23 cellular contexts compared by ENCODE assay signal in the genomic region with DNA sequence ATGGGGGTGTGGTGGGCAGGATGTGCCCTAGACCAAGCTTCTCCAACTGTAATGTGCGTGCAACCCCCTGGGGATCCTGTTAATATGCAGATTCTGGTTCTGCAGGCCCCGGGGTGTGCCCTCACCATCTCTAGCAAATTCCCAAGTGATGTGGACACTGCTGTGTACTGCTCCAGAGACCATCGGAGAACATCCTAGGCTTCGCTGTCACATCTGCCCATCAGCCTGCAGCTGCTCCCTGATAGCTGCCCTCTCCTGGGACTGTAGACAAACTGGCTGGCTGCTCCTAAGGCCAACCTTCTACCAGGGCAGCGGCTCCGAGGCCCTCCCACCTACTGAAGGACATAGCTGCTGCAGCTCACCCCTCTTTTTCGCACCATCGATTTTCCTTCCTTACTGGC. TPM values are rescaled to one million over a fixed set of nuclear protein-coding genes. Genes with fewer than 3 reads are reported as not detected.
DNase-seq lines count a peak whose midpoint lies in the region; ATAC-seq and TF ChIP-seq lines count a peak whose summit lies in the region.
"Had no signal": no experiment of that assay in that cellular context is flagged by ENCODE, and none has a peak within 500 bp of the region (broad histone marks: within the 10 kb centered on the region; RNA-seq: fewer than 3 reads in every experiment).

No MANE protein-coding gene starts in this region.

- H3K9ac ChIP-seq in BLaER1 (no peak overlapping the region), HUES6 (ENCODE audit: low read length) (peak overlapping the region; percentile 27), rectal smooth muscle tissue (ENCODE audit: low read length) (no peak overlapping the region), mammary epithelial cell (ENCODE audit: insufficient read depth, low read length) (no peak overlapping the region)
- H3K9ac ChIP-seq: GM23248 had no signal

- H3K4me1 ChIP-seq in BLaER1 (peaks cover 61% of the 10 kb centered on the region), HUES6 (ENCODE audit: control insufficient read depth, insufficient read depth, low read length) (peaks cover 17% of the 10 kb centered on the region), esophagus squamous epithelium (peaks cover 23 to 46% (median 26%) of the 10 kb centered on the region in 3 donors), rectal smooth muscle tissue (ENCODE audit: control insufficient read depth, insufficient read depth, low read length) (peaks cover 27% of the 10 kb centered on the region), mammary epithelial cell (ENCODE audit: insufficient read depth, low read length) (peaks cover 21% of the 10 kb centered on the region)

- BruUV-seq in mammary epithelial cell (replicated peaks; lab: Mats Ljungman, UMichigan), result no TSS peak

- no peak for ATAC-seq in GM18858 (IDR thresholded peaks at IDR 0.05; ENCODE audit: unreplicated experiment)
- ATAC-seq: CD8-positive, alpha-beta T cell; stimulated activated effector memory CD8-positive, alpha-beta T cell treated with anti-CD3 and anti-CD28 coated beads, Interleukin-12 subunit alpha, Interleukin-12 subunit beta, amount 100 ng/mL, for 72 hours had no signal

- H3K27ac ChIP-seq in BLaER1, result peak overlapping the region; percentile 19
- no peak overlapping the region for H3K27ac ChIP-seq in HUES6 (ENCODE audit: low read depth, low read length)
- H3K27ac ChIP-seq in esophagus squamous epithelium, result peak overlapping the region in 3 of 4 donors; percentile 3 to 98 (median 6)
- peak overlapping the region; percentile 10 for H3K27ac ChIP-seq in rectal smooth muscle tissue (ENCODE audit: low read depth, low read length)
- no peak overlapping the region for H3K27ac ChIP-seq in mammary epithelial cell (ENCODE audit: insufficient read depth, low read depth, low read length)
- H3K27ac ChIP-seq: GM23248, RWPE1, VCaP had no signal

- H3K9me3 ChIP-seq in BLaER1 (no peaks in the 10 kb centered on the region), HUES6 (ENCODE audit: control insufficient read depth, insufficient read depth, low read depth, low read length) (no peaks in the 10 kb centered on the region), esophagus squamous epithelium (no peaks in the 10 kb centered on the region), mammary epithelial cell (replicated peaks; ENCODE audit: insufficient read depth, low read length) (no peaks in the 10 kb centered on the region)
- H3K9me3 ChIP-seq: MG63 had no signal

- H3K27me3 ChIP-seq in BLaER1 (no peaks in the 10 kb centered on the region), HUES6 (ENCODE audit: control insufficient read depth, insufficient read depth, low read length) (0 out of 2 replicates have a peak, but pooled peaks cover 2% of the 10 kb centered on the region), esophagus squamous epithelium (no peaks in the 10 kb centered on the region), rectal smooth muscle tissue (ENCODE audit: control insufficient read depth, insufficient read depth, low read length) (no peaks in the 10 kb centered on the region), mammary epithelial cell (ENCODE audit: insufficient read depth, low read length) (no peaks in the 10 kb centered on the region)
- H3K27me3 ChIP-seq: MG63 had no signal

- 86 to 94% methylated on average over 6 to 7 of the region's 8 CpGs for WGBS in esophagus squamous epithelium, 2 donors
- WGBS in mammary epithelial cell (ENCODE audit: low coverage, missing lambda C conversion rate), result 96% methylated on average over 8 of the region's 8 CpGs

- peaks cover 5% of the 10 kb centered on the region; the same call in 1 of the 2 replicates for H4K20me1 ChIP-seq in BLaER1
- H4K20me1 ChIP-seq in mammary epithelial cell (ENCODE audit: insufficient read depth, low read length), result no peaks in the 10 kb centered on the region

- H3K4me3 ChIP-seq in BLaER1, result peak overlapping the region; percentile 18
- no peak overlapping the region for H3K4me3 ChIP-seq in HUES6 (ENCODE audit: low read depth, low read length)
- no peak overlapping the region for H3K4me3 ChIP-seq in esophagus squamous epithelium
- no peak overlapping the region for H3K4me3 ChIP-seq in rectal smooth muscle tissue (ENCODE audit: low read length)
- no peak overlapping the region for H3K4me3 ChIP-seq in mammary epithelial cell (replicated peaks in 1 of 3; ENCODE audit: insufficient read depth in 1 of 3, low read depth in 2 of 3, low read length in 3 of 3)
- H3K4me3 ChIP-seq: coronary artery, GM23248, MG63, smooth muscle cell had no signal

- dilution Hi-C loops in mammary epithelial cell (cut with HindIII; ENCODE audit: low sequenced_read_pairs), result loop anchor here (5.0 to 10.0 kb wide), 2 partner anchors 220 to 243 kb away; no protein-coding TSS in a partner anchor

- intact Hi-C loops in esophagus squamous epithelium (cut with DNase I), result loop anchor here (10.0 kb wide), 1 partner anchor 233 kb away; no protein-coding TSS in a partner anchor
- intact Hi-C loops in mammary epithelial cell (cut with micrococcal nuclease), result no loop called here

- in situ Hi-C loops in mammary epithelial cell (cut with MboI; ENCODE audit: low sequenced_read_pairs in 2 of 2), result no loop called here

- no peak for TF ChIP-seq CTCF in esophagus squamous epithelium (IDR thresholded peaks at IDR 0.05)
- no peak for TF ChIP-seq CTCF in mammary epithelial cell (conservative IDR thresholded peaks at IDR 0.05 in 1 of 2, IDR thresholded peaks at IDR 0.05 in 1 of 2; ENCODE audit: extremely low read depth in 1 of 2, insufficient read depth in 1 of 2, low read depth in 1 of 2, low read length in 2 of 2)

- no peak for TF ChIP-seq POLR2A in esophagus squamous epithelium (IDR thresholded peaks at IDR 0.05)

- CTCF ChIA-PET in mammary epithelial cell (lab: Charles Lee; ENCODE audit: low non-redundant PET), result no interaction called here

- H3K36me3 ChIP-seq in BLaER1, result peaks cover 27% of the 10 kb centered on the region
- 0 out of 2 replicates have a peak, but pooled peaks cover 6% of the 10 kb centered on the region for H3K36me3 ChIP-seq in HUES6 (ENCODE audit: control insufficient read depth, insufficient read depth, low read length)
- H3K36me3 ChIP-seq in esophagus squamous epithelium, result peaks cover 0 to 43% (median 10%) of the 10 kb centered on the region in 3 donors
- H3K36me3 ChIP-seq in rectal smooth muscle tissue (ENCODE audit: control insufficient read depth, insufficient read depth, low read length), result peaks cover 5% of the 10 kb centered on the region
- H3K36me3 ChIP-seq in mammary epithelial cell (ENCODE audit: insufficient read depth, low read length), result no peaks in the 10 kb centered on the region
- H3K36me3 ChIP-seq: MG63 had no signal

- DNase-seq in esophagus squamous epithelium (lab: John Stamatoyannopoulos, UW), result no peak
- DNase-seq in NCI-H128 (lab: John Stamatoyannopoulos, UW; ENCODE audit: unreplicated experiment), result no peak
- DNase-seq in mammary epithelial cell, result no peak
- DNase-seq: activated CD4-positive, alpha-beta T cell treated with anti-CD3 and anti-CD28 coated beads, Interleukin-2, amount 10 ng/mL, durations not matched to agents 24 days and 14 days; activated naive CD4-positive, alpha-beta T cell treated with Interleukin-2 at 50 U/mL for 16 hours; activated T-cell treated with anti-CD3 and anti-CD28 coated beads, Interleukin-2, amount 50 U/mL, for 48 hours; CD8-positive, alpha-beta T cell; endodermal cell; GM23248; MG63; NCI-H1436; NCI-H2171; occipital lobe; stimulated activated CD4-positive, alpha-beta T cell treated with anti-CD3 and anti-CD28 coated beads, Interleukin-2, amount 100 ng/mL, for 48 hours had no signal

- H2AFZ ChIP-seq in mammary epithelial cell (ENCODE audit: low read depth, low read length), result no peak overlapping the region
- H2AFZ ChIP-seq: GM23248 had no signal

- peaks cover 29% of the 10 kb centered on the region for H3K79me2 ChIP-seq in mammary epithelial cell (ENCODE audit: insufficient read depth, low read length)

- H3K4me2 ChIP-seq in BLaER1 (peak overlapping the region; percentile 98), mammary epithelial cell (ENCODE audit: insufficient read depth, low read depth, low read length) (no peak overlapping the region)
- H3K4me2 ChIP-seq: smooth muscle cell had no signal

RNA-seq across cellular contexts. Expression of gene HS1BP3, which starts 3.1 kb away (rescaled TPM):
- total RNA-seq in esophagus squamous epithelium (10 to 100 TPM in 3 of 4 donors, 1 to 10 TPM in 1; 7.9 to 22.1 (median 16.9) TPM), mammary epithelial cell (10 to 100 TPM; 20.5 to 26.5 TPM)
- polyA plus RNA-seq in mammary epithelial cell, result 13.4 TPM
- 27.1 TPM for polyA minus RNA-seq in mammary epithelial cell

RNA-seq across cellular contexts. Expression of gene GDF7, which starts 19.2 kb away (rescaled TPM):
- total RNA-seq in esophagus squamous epithelium (1 to 10 TPM in 2 of 4 donors, under 1 TPM in 2; 0.26 to 1.9 (median 0.78) TPM), mammary epithelial cell (under 1 TPM in 1 of 2 donors, not detected in 1; under 0.01 TPM)
- not detected for polyA plus RNA-seq in mammary epithelial cell
- polyA minus RNA-seq in mammary epithelial cell, result not detected
- total RNA-seq: GM23248 had no signal
- polyA plus RNA-seq: smooth muscle cell had no signal

Comparison
In these comparisons a context has a peak if more than half of its experiments do, and no peak if none do; other contexts are left out.
1. H3K27ac ChIP-seq: peak in BLaER1 (single experiment), esophagus squamous epithelium (3 of 4) and rectal smooth muscle tissue (single experiment); none in HUES6 (single experiment) and mammary epithelial cell (single experiment).